ENCODE assay signal across 1 cellular context in the genomic region with DNA sequence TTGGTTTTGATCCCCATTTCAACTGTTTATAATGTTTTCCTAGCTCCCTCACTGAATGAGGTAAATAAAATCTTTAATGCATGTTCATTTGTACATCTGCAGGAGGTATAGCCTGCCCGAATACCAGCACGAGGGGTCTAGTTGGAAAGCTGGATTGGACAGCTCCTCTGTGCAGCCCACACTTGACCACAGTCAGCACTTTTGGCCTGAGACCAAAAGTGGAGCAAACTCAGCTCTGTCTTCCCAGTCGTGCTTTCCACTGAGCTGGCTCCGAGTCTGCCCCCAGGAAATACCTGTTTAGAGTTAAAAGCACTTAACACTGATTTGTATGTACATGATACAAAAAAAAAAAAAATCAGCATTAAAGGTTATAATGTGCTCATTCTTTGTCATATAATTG.
TF ChIP-seq lines count a peak whose summit lies in the region.

No MANE protein-coding gene starts in this region.

TF ChIP-seq in HepG2, 621 proteins besides CTCF, POLR2A, EP300 and RAD21:
- TF ChIP-seq MAFK (conservative IDR thresholded peaks at IDR 0.05 in 1 of 2, IDR thresholded peaks at IDR 0.05 in 1 of 2; ENCODE audit: low read length in 2 of 2) = peak; percentile 8 to 43; a peak in 2 of 4 replicates
- no peak for TF ChIP-seq ZNF333 (CRISPR knock-in tag; IDR thresholded peaks at IDR 0.05; ENCODE audit: borderline replicate concordance)
- no peak for TF ChIP-seq MED13 (CRISPR knock-in tag; IDR thresholded peaks at IDR 0.05)
- TF ChIP-seq MAFF (IDR thresholded peaks at IDR 0.05; ENCODE audit: low read depth, low read length) = 0 out of 2 replicates have a peak, but pooled peaks have one; percentile 2
- no peak for TF ChIP-seq JUND (CRISPR knock-in tag; IDR thresholded peaks at IDR 0.05)
